Comparison of ENCODE assay signal across 8 cellular contexts in genomic region chrX:49838374-49838773, GRCh38. TPM values are rescaled to one million over a fixed set of nuclear protein-coding genes. Genes with fewer than 3 reads are reported as not detected.
DNase-seq lines count a peak whose midpoint lies in the region; ATAC-seq and TF ChIP-seq lines count a peak whose summit lies in the region.

No MANE protein-coding gene starts in this region.

- H3K27me3 ChIP-seq in right atrium auricular region (no peaks in the 10 kb centered on the region), thyroid gland (no peaks in the 10 kb centered on the region)

- no peak for TF ChIP-seq POLR2A in thyroid gland (IDR thresholded peaks at IDR 0.05)

- TF ChIP-seq CTCF in right atrium auricular region (IDR thresholded peaks at IDR 0.05) (peak; percentile 21 to 69), thyroid gland (IDR thresholded peaks at IDR 0.05) (peak in 5 of 6 experiments; percentile 25 to 53 (median 46))

- 7 to 13% methylated on average over 8 of the region's 8 CpGs for WGBS in thyroid gland, 2 donors

- H3K9me3 ChIP-seq in right atrium auricular region (no peaks in the 10 kb centered on the region), thyroid gland (no peaks in the 10 kb centered on the region)

- in situ Hi-C loops in SK-MEL-5 (cut with HindIII; ENCODE audit: low pct_unique_long_range_greater_than_20kb, low sequenced_read_pairs) = no loop called here

- no peaks in the 10 kb centered on the region for H3K36me3 ChIP-seq in right atrium auricular region
- no peaks in the 10 kb centered on the region for H3K36me3 ChIP-seq in thyroid gland

- no peak overlapping the region for H3K27ac ChIP-seq in right atrium auricular region
- no peak overlapping the region for H3K27ac ChIP-seq in thyroid gland

- no peaks in the 10 kb centered on the region for H3K4me1 ChIP-seq in right atrium auricular region
- H3K4me1 ChIP-seq in thyroid gland = no peaks in the 10 kb centered on the region

- intact Hi-C loops in Right ventricle myocardium superior (cut with DNase I) (no loop called here), thyroid gland (cut with DNase I) (no loop called here), posterior vena cava (cut with DNase I) (no loop called here)

- H3K4me3 ChIP-seq in right atrium auricular region (no peak overlapping the region), thyroid gland (replicated peaks in 1 of 3) (no peak overlapping the region)

- ATAC-seq in Right ventricle myocardium superior (ENCODE audit: poor library complexity) (no peak), HG03280 (IDR thresholded peaks at IDR 0.05; ENCODE audit: unreplicated experiment) (peak; percentile 70)

- DNase-seq in right atrium auricular region (ENCODE audit: low spot score) (no peak), Right ventricle myocardium superior (no peak), SK-MEL-5 (ENCODE audit: low read depth, low spot score) (peak; percentile 67), germinal center (ENCODE audit: low spot score) (peak; percentile 2), thyroid gland (peak; percentile 6 to 11), T-helper 9 cell (no peak), posterior vena cava (ENCODE audit: low spot score) (no peak)

RNA-seq across cellular contexts. Expression of gene PAGE4, which starts 9.3 kb away (rescaled TPM):
- total RNA-seq in right atrium auricular region (not detected), Right ventricle myocardium superior (not detected), thyroid gland (not detected), posterior vena cava (not detected)
- 0.43 TPM in 1 of 2 replicates, not detected in the other for total RNA-seq in SK-MEL-5 (2014; rRNA removed; shearing (Covaris generic))
- not detected in 2 replicates for polyA plus RNA-seq in SK-MEL-5 (2015; cell fraction: cytosol; rRNA removed)
- polyA plus RNA-seq in SK-MEL-5 (2015; cell fraction: nucleus; rRNA removed) = not detected in 2 replicates

RNA-seq across cellular contexts. Expression of gene USP27X, which starts 40.9 kb away (rescaled TPM):
- total RNA-seq in right atrium auricular region = 1 to 10 TPM; 1.0 to 2.4 TPM
- total RNA-seq in Right ventricle myocardium superior = 1.9 TPM
- 7.1 and 7.8 TPM in 2 replicates for total RNA-seq in SK-MEL-5 (2014; rRNA removed; shearing (Covaris generic))
- polyA plus RNA-seq in SK-MEL-5 (2015; cell fraction: cytosol; rRNA removed) = 8.0 and 9.4 TPM in 2 replicates
- 3.6 and 5.2 TPM in 2 replicates for polyA plus RNA-seq in SK-MEL-5 (2015; cell fraction: nucleus; rRNA removed)
- total RNA-seq in thyroid gland = 1 to 10 TPM; 2.3 to 4.6 (median 2.8) TPM
- 1 to 10 TPM; 2.1 to 4.1 TPM for total RNA-seq in posterior vena cava

Comparison
In these comparisons a context has a peak if more than half of its experiments do, and no peak if none do; other contexts are left out.
1. DNase-seq: peak in SK-MEL-5 (single experiment), germinal center (single experiment) and thyroid gland (2 of 2); none in right atrium auricular region (single experiment), Right ventricle myocardium superior (single experiment), T-helper 9 cell (single experiment) and posterior vena cava (single experiment).